In genomic region chr4:1511441-1512041, GRCh38 we compare ENCODE assay signal across 8 cellular contexts.
DNase-seq lines count a peak whose midpoint lies in the region; ATAC-seq and TF ChIP-seq lines count a peak whose summit lies in the region.

No MANE protein-coding gene starts in this region.

- H3K27ac ChIP-seq in lower lobe of right lung, result no peak overlapping the region

- H3K4me3 Mint-ChIP-seq in nephron progenitor cell, result no peak overlapping the region

- H3K27me3 Mint-ChIP-seq in nephron progenitor cell (ENCODE audit: low read depth, poor library complexity), result peaks cover 42% of the 10 kb centered on the region

- no peaks in the 10 kb centered on the region for H3K9me3 ChIP-seq in BE2C
- no peaks in the 10 kb centered on the region for H3K9me3 ChIP-seq in lower lobe of right lung

- TF ChIP-seq CTCF in BE2C (IDR thresholded peaks at IDR 0.05; ENCODE audit: low read depth, low read length) (no peak), NB4 (IDR thresholded peaks at IDR 0.05; ENCODE audit: low read depth, low read length) (no peak), lower lobe of right lung (IDR thresholded peaks at IDR 0.05) (no peak), nephron progenitor cell (IDR thresholded peaks at IDR 0.05) (no peak)

- intact Hi-C loops in lower lobe of right lung (cut with DNase I), result no loop called here

- peaks cover 13% of the 10 kb centered on the region for H3K4me1 Mint-ChIP-seq in nephron progenitor cell

- H3K27me3 ChIP-seq in BE2C, result peaks cover 34% of the 10 kb centered on the region
- H3K27me3 ChIP-seq in lower lobe of right lung (ENCODE audit: low read depth), result peaks cover 39% of the 10 kb centered on the region

- peak; percentile 47 for DNase-seq in BE2C
- peak; percentile 40 for DNase-seq in NB4 (ENCODE audit: low read depth)
- DNase-seq in cerebellar cortex (ENCODE audit: low spot score), result peak; percentile 26
- DNase-seq in lower lobe of right lung, result peak; percentile 46
- no peak for DNase-seq in nephron progenitor cell
- DNase-seq in retina, result no peak

- no peaks in the 10 kb centered on the region for H3K36me3 ChIP-seq in BE2C
- H3K36me3 ChIP-seq in lower lobe of right lung, result no peaks in the 10 kb centered on the region

- H3K4me1 ChIP-seq in BE2C (no peaks in the 10 kb centered on the region), lower lobe of right lung (no peaks in the 10 kb centered on the region)

- no peak for TF ChIP-seq POLR2A in NB4 (IDR thresholded peaks at IDR 0.05; ENCODE audit: extremely low read depth, insufficient read length)

- H3K4me3 ChIP-seq in BE2C (ENCODE audit: low read depth, low read length), result no peak overlapping the region
- H3K4me3 ChIP-seq in NB4 (ENCODE audit: low read depth, low read length), result no peak overlapping the region
- H3K4me3 ChIP-seq in lower lobe of right lung, result no peak overlapping the region

- peaks cover 4% of the 10 kb centered on the region for H3K9me3 Mint-ChIP-seq in nephron progenitor cell

- ATAC-seq in lower lobe of right lung (peak; percentile 65 to 71), HG02973 (IDR thresholded peaks at IDR 0.05; ENCODE audit: unreplicated experiment) (no peak), HG02588 (IDR thresholded peaks at IDR 0.05; ENCODE audit: unreplicated experiment) (no peak)

- no peaks in the 10 kb centered on the region for H3K36me3 Mint-ChIP-seq in nephron progenitor cell (ENCODE audit: low read depth)

- H3K27ac Mint-ChIP-seq in nephron progenitor cell, result no peak overlapping the region

Comparison
In these comparisons a context has a peak if more than half of its experiments do, and no peak if none do; other contexts are left out.
1. DNase-seq: peak in BE2C (single experiment), NB4 (single experiment), cerebellar cortex (single experiment) and lower lobe of right lung (single experiment); none in nephron progenitor cell (single experiment) and retina (single experiment).
2. ATAC-seq: peak in lower lobe of right lung (2 of 2); none in HG02973 (single experiment) and HG02588 (single experiment).